In the genomic region with DNA sequence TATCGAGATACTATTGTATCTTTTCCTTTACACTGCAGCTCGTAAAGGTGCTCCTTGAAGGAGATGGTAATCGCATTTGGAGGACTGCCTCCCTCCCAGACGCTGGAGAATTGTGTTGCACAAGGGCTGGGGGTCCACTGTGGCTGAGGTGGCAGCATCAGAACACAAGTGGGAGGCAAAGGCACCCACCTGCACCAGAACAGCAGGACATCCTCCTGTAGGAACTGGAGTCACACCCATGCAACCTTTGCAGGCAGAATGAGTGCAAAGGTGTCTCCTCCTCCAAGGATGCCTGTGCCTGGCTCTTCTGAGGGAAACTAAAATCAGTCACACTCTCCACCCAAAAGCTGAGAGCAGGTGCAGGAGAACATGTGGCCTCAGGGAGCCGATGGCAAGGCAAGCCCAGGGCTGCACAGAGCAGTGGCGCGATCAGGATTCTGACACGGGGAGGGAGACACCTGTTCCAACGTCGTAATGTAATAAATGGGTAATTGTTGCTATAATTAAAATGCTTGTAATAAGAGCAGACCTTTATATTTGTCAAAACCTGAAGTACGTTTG, we compare ENCODE assay signal across 19 cellular contexts.
A peak's percentile ranks its signal among the peaks of the same experiment; 100 is the strongest.
DNase-seq lines count a peak whose midpoint lies in the region; ATAC-seq and TF ChIP-seq lines count a peak whose summit lies in the region.
"Had no signal": no experiment of that assay in that cellular context is flagged by ENCODE, and none has a peak within 500 bp of the region (broad histone marks: within the 10 kb centered on the region; RNA-seq: fewer than 3 reads in every experiment).

No MANE protein-coding gene starts in this region.

- no peak for TF ChIP-seq POLR2A in stomach (IDR thresholded peaks at IDR 0.05)

- no peaks in the 10 kb centered on the region for H3K4me1 ChIP-seq in stomach
- H3K4me1 ChIP-seq in ascending aorta: no peaks in the 10 kb centered on the region

- no peak overlapping the region for H3K4me3 Mint-ChIP-seq in natural killer cell treated with Interleukin-12 subunit alpha and Interleukin-12 subunit beta and Interleukin-15 and Interleukin-18, amount 100 ng/mL, for 72 hours
- H3K4me3 Mint-ChIP-seq: CD4-positive, alpha-beta memory T cell; H9 had no signal

- peak; percentile 49 for ATAC-seq in left colon
- no peak for ATAC-seq in natural killer cell treated with Interleukin-12 subunit alpha and Interleukin-12 subunit beta and Interleukin-15 and Interleukin-18, amount 100 ng/mL, for 72 hours
- ATAC-seq: A549, GM12878 had no signal

- TF ChIP-seq CTCF in stomach (IDR thresholded peaks at IDR 0.05): no peak
- no peak for TF ChIP-seq CTCF in ascending aorta (IDR thresholded peaks at IDR 0.05)

- H3K27ac Mint-ChIP-seq in natural killer cell treated with Interleukin-12 subunit alpha and Interleukin-12 subunit beta and Interleukin-15 and Interleukin-18, amount 100 ng/mL, for 72 hours: no peak overlapping the region
- H3K27ac Mint-ChIP-seq: CD4-positive, alpha-beta memory T cell; H9 had no signal

- peaks cover 0 to 66% (median 0%) of the 10 kb centered on the region in 3 donors for H3K27me3 ChIP-seq in stomach
- no peaks in the 10 kb centered on the region for H3K27me3 ChIP-seq in ascending aorta

- H3K4me3 ChIP-seq in stomach: no peak overlapping the region
- H3K4me3 ChIP-seq in ascending aorta: no peak overlapping the region
- H3K4me3 ChIP-seq: A549, GM12878 had no signal

- DNase-seq in DMS79 treated with DMSO at 0.1 percent for 48 hours (lab: John Stamatoyannopoulos, UW) (peak; percentile 7), DMS79 (lab: John Stamatoyannopoulos, UW) (no peak), left colon (no peak), stomach (peak; percentile 3), ascending aorta (ENCODE audit: low spot score in 2 of 2) (no peak)
- DNase-seq in activated effector memory CD4-positive, alpha-beta T cell treated with anti-CD3 and anti-CD28 coated beads, Interleukin-2, amount 50 U/mL, for 16 hours: peak; percentile 30
- no peak for DNase-seq in activated effector memory CD4-positive, alpha-beta T cell treated with Interleukin-2 at 50 U/mL for 16 hours
- no peak for DNase-seq in natural killer cell treated with Interleukin-12 subunit alpha and Interleukin-12 subunit beta and Interleukin-15 and Interleukin-18, amount 100 ng/mL, for 72 hours (ENCODE audit: low spot score)
- DNase-seq: AML-193; CD4-positive, alpha-beta memory T cell; DMS153; DND-41; EL; GOT3; H9 had no signal

- H3K9me3 ChIP-seq in stomach (no peaks in the 10 kb centered on the region), ascending aorta (no peaks in the 10 kb centered on the region)
- H3K9me3 ChIP-seq: A549 had no signal

- TF ChIP-seq EP300 in stomach (IDR thresholded peaks at IDR 0.05): no peak

- H3K4me1 Mint-ChIP-seq in natural killer cell treated with Interleukin-12 subunit alpha and Interleukin-12 subunit beta and Interleukin-15 and Interleukin-18, amount 100 ng/mL, for 72 hours (ENCODE audit: low read depth in 2 of 2): no peaks in the 10 kb centered on the region
- H3K4me1 Mint-ChIP-seq: CD4-positive, alpha-beta memory T cell had no signal

- peaks cover 8 to 18% of the 10 kb centered on the region in 2 donors for H3K27me3 Mint-ChIP-seq in natural killer cell treated with Interleukin-12 subunit alpha and Interleukin-12 subunit beta and Interleukin-15 and Interleukin-18, amount 100 ng/mL, for 72 hours

- 80 to 83% (median 80%) methylated on average over 11 of the region's 11 CpGs for WGBS in stomach, 5 donors

- H3K36me3 ChIP-seq in stomach: no peaks in the 10 kb centered on the region
- H3K36me3 ChIP-seq in ascending aorta: no peaks in the 10 kb centered on the region

- H3K27ac ChIP-seq in stomach (no peak overlapping the region), ascending aorta (no peak overlapping the region)
- H3K27ac ChIP-seq: 22Rv1, A549, C4-2B had no signal

- intact Hi-C loops in left colon (cut with DNase I, micrococcal nuclease): no loop called here
- intact Hi-C loops in stomach (cut with DNase I; ENCODE audit: low total_unique reads): no loop called here
- intact Hi-C loops in ascending aorta (cut with DNase I): no loop called here

- H3K9me3 Mint-ChIP-seq in natural killer cell treated with Interleukin-12 subunit alpha and Interleukin-12 subunit beta and Interleukin-15 and Interleukin-18, amount 100 ng/mL, for 72 hours: no peaks in the 10 kb centered on the region
- H3K9me3 Mint-ChIP-seq: CD4-positive, alpha-beta memory T cell had no signal

- no peaks in the 10 kb centered on the region for H3K36me3 Mint-ChIP-seq in natural killer cell treated with Interleukin-12 subunit alpha and Interleukin-12 subunit beta and Interleukin-15 and Interleukin-18, amount 100 ng/mL, for 72 hours
- H3K36me3 Mint-ChIP-seq: CD4-positive, alpha-beta memory T cell had no signal

Comparison
In these comparisons a context has a peak if more than half of its experiments do, and no peak if none do; other contexts are left out.
1. DNase-seq: peak in DMS79 treated with DMSO at 0.1 percent for 48 hours (single experiment), activated effector memory CD4-positive, alpha-beta T cell treated with anti-CD3 and anti-CD28 coated beads, Interleukin-2, amount 50 U/mL, for 16 hours (single experiment) and stomach (single experiment); none in DMS79 (single experiment), activated effector memory CD4-positive, alpha-beta T cell treated with Interleukin-2 at 50 U/mL for 16 hours (single experiment), left colon (0 of 2), ascending aorta (0 of 2) and natural killer cell treated with Interleukin-12 subunit alpha and Interleukin-12 subunit beta and Interleukin-15 and Interleukin-18, amount 100 ng/mL, for 72 hours (single experiment).